Comparison of ENCODE assay signal across 7 cellular contexts in the genomic region with DNA sequence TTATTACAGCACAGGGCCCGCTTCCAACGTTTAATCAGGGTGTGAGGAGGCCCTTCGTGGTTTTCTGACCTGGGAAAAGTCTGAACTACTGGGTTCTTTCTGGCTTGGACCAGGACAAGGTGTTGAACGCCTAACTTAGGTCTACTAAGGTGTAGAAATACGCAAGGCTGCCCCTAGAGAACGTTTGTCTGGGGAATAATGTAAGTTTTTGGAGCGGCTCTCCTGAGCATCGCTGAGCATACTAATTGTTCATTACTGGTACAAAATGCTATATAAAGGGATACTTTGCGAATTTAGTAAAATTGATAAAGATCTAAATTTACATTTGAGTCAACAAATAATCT. TPM values are rescaled to one million over a fixed set of nuclear protein-coding genes. Genes with fewer than 3 reads are reported as not detected.
DNase-seq lines count a peak whose midpoint lies in the region; ATAC-seq and TF ChIP-seq lines count a peak whose summit lies in the region.

No MANE protein-coding gene starts in this region.

- no peak overlapping the region for H2AFZ ChIP-seq in OCI-LY1 (ENCODE audit: low read length)

- H4K20me1 ChIP-seq in OCI-LY1 (ENCODE audit: insufficient read depth, low read length): no peaks in the 10 kb centered on the region

- no peak; the same call in 1 of the 2 replicates for TF ChIP-seq CTCF in OCI-LY1 (IDR thresholded peaks at IDR 0.05; ENCODE audit: low read length)
- no peak for TF ChIP-seq CTCF in esophagus squamous epithelium (IDR thresholded peaks at IDR 0.05)

- H3K36me3 ChIP-seq in OCI-LY1 (ENCODE audit: insufficient read depth, low read length) (peaks cover 49% of the 10 kb centered on the region), esophagus squamous epithelium (peaks cover 0 to 18% (median 0%) of the 10 kb centered on the region in 3 donors)

- ATAC-seq in GM21447 (IDR thresholded peaks at IDR 0.05; ENCODE audit: unreplicated experiment): peak; percentile 17
- ATAC-seq in GM18858 (IDR thresholded peaks at IDR 0.05; ENCODE audit: unreplicated experiment): no peak

- H3K9me2 ChIP-seq in OCI-LY1 (ENCODE audit: low read depth, low read length): no peaks in the 10 kb centered on the region

- peaks cover 29% of the 10 kb centered on the region for H3K4me1 ChIP-seq in OCI-LY1 (ENCODE audit: insufficient read depth, low read length, severe bottlenecking)
- peaks cover 25 to 63% (median 41%) of the 10 kb centered on the region in 3 donors for H3K4me1 ChIP-seq in esophagus squamous epithelium

- peak overlapping the region; percentile 72 for H3K4me2 ChIP-seq in OCI-LY1 (ENCODE audit: low read length)

- no peaks in the 10 kb centered on the region for H3K9me3 ChIP-seq in OCI-LY1 (ENCODE audit: low read length)
- H3K9me3 ChIP-seq in esophagus squamous epithelium: no peaks in the 10 kb centered on the region

- H3K79me2 ChIP-seq in OCI-LY1 (ENCODE audit: insufficient read depth, low read length): peaks cover 16% of the 10 kb centered on the region

- H3F3A ChIP-seq in OCI-LY1 (ENCODE audit: insufficient read depth, low read length): peaks cover 12% of the 10 kb centered on the region; the same call in 1 of the 2 replicates

- WGBS in esophagus squamous epithelium, 2 donors: 12 to 14% methylated on average over 7 to 9 of the region's 9 CpGs

- H3K4me3 ChIP-seq in OCI-LY1 (ENCODE audit: low read depth, low read length, poor library complexity, severe bottlenecking) (peak overlapping the region; percentile 85), esophagus squamous epithelium (peak overlapping the region; percentile 65 to 92 (median 70)), skin epidermis (peak overlapping the region; percentile 53 to 80 (median 69))

- peak overlapping the region; percentile 92 for H3K9ac ChIP-seq in OCI-LY1 (ENCODE audit: low read length)

- H3K27me3 ChIP-seq in OCI-LY1 (ENCODE audit: insufficient read depth, low read length) (peaks cover 10% of the 10 kb centered on the region; the same call in 1 of the 2 replicates), esophagus squamous epithelium (no peaks in the 10 kb centered on the region)

- TF ChIP-seq POLR2A in esophagus squamous epithelium (IDR thresholded peaks at IDR 0.05): no peak

- DNase-seq in esophagus squamous epithelium (lab: John Stamatoyannopoulos, UW): no peak
- no peak for DNase-seq in NCI-H1417 treated with DMSO at 0.1 percent for 48 hours (lab: John Stamatoyannopoulos, UW)
- DNase-seq in AG20443 (ENCODE audit: low spot score): no peak

- H3K27ac ChIP-seq in OCI-LY1 (ENCODE audit: low read depth, low read length, poor library complexity, severe bottlenecking): peak overlapping the region; percentile 65
- peak overlapping the region; percentile 87 to 97 (median 92) for H3K27ac ChIP-seq in esophagus squamous epithelium
- H3K27ac ChIP-seq in skin epidermis: peak overlapping the region in 20 of 21 experiments; percentile 76 to 99 (median 90)

- intact Hi-C loops in esophagus squamous epithelium (cut with DNase I): loop anchor here (10.0 kb wide), 1 partner anchor 160 kb away; a partner anchor contains a TSS

RNA-seq across cellular contexts. Expression of a gene that starts 32.4 kb away (rescaled TPM):
- 100 to 1,000 TPM in 2 of 4 donors, 10 to 100 TPM in 2; 73.2 to 217 (median 126) TPM for total RNA-seq in esophagus squamous epithelium
